In genomic region chr18:595068-595467, GRCh38 we compare ENCODE assay signal across 35 cellular contexts. TPM values are rescaled to one million over a fixed set of nuclear protein-coding genes. Genes with fewer than 3 reads are reported as not detected.
"Had no signal": no experiment of that assay in that cellular context is flagged by ENCODE, and none has a peak within 500 bp of the region (broad histone marks: within the 10 kb centered on the region; RNA-seq: fewer than 3 reads in every experiment).

No MANE protein-coding gene starts in this region.

- DNase-seq: colonic mucosa; cortex of kidney; effector CD8-positive, alpha-beta T cell; effector memory CD8-positive, alpha-beta T cell; endodermal cell; erythroblast; esophagus squamous epithelium; foreskin fibroblast; gastrocnemius medialis; glutamatergic neuron; head of caudate nucleus; heart right ventricle; hippocampal formation; left cardiac atrium; left lung; left ventricle myocardium superior; lower lobe of right lung; mammary epithelial cell; mucosa of descending colon; naive B cell; naive thymus-derived CD8-positive, alpha-beta T cell had no signal

- H3K27ac ChIP-seq: colonic mucosa, epithelial cell of prostate, esophagus squamous epithelium, gastrocnemius medialis, heart right ventricle, left lung, lower lobe of right lung had no signal

- H3K27ac Mint-ChIP-seq: dendritic cell treated with granulocyte-macrophage colony-stimulating factor and Interleukin-4, amounts not matched to agents 40 ng/mL and 50 ng/mL, for 4 days; effector memory CD8-positive, alpha-beta T cell; endodermal cell; memory B cell; mesothelial cell of epicardium; naive B cell had no signal

- H3K4me3 Mint-ChIP-seq: dendritic cell treated with granulocyte-macrophage colony-stimulating factor and Interleukin-4, amounts not matched to agents 40 ng/mL and 50 ng/mL, for 4 days; effector memory CD8-positive, alpha-beta T cell; endodermal cell; memory B cell; mesothelial cell of epicardium had no signal

- H3K4me3 ChIP-seq: colonic mucosa, esophagus squamous epithelium, gastrocnemius medialis, heart right ventricle, left lung, lower lobe of right lung, mucosa of descending colon had no signal

- H3K4me1 ChIP-seq: colonic mucosa, gastrocnemius medialis, left lung, lower lobe of right lung had no signal

- H3K27me3 ChIP-seq: colonic mucosa had no signal

- H3K36me3 Mint-ChIP-seq: memory B cell, naive B cell had no signal

- ATAC-seq: effector memory CD8-positive, alpha-beta T cell; esophagus mucosa; gastrocnemius medialis; heart right ventricle; left cardiac atrium; left lung; left ventricle myocardium superior; lower lobe of right lung; mucosa of descending colon; naive thymus-derived CD8-positive, alpha-beta T cell had no signal

- H3K4me1 Mint-ChIP-seq: memory B cell had no signal

- H3K9me3 ChIP-seq: colonic mucosa, gastrocnemius medialis had no signal

- FAIRE-seq: endometrium, islet of Langerhans, keratinocyte had no signal

- H3K36me3 ChIP-seq: colonic mucosa, esophagus squamous epithelium, gastrocnemius medialis, heart right ventricle, left lung, lower lobe of right lung had no signal

- H3K9me3 Mint-ChIP-seq: effector memory CD8-positive, alpha-beta T cell; memory B cell had no signal

RNA-seq across cellular contexts. Expression of gene CLUL1, which starts 1.7 kb away (rescaled TPM):
- total RNA-seq: colonic mucosa, dermis microvascular lymphatic vessel endothelial cell, glomerular endothelial cell, heart right ventricle, left ventricle myocardium superior, mesenteric fat pad, mucosa of descending colon, myocyte had no signal
- polyA plus RNA-seq: heart right ventricle had no signal

RNA-seq across cellular contexts. Expression of gene CETN1, which starts 14.9 kb away (rescaled TPM):
- total RNA-seq: colonic mucosa; dermis microvascular lymphatic vessel endothelial cell; endodermal cell; esophagus mucosa; esophagus squamous epithelium; gastrocnemius medialis; glomerular endothelial cell; heart right ventricle; kidney epithelial cell; left cardiac atrium; left lung; left ventricle myocardium superior; lower leg skin; lower lobe of right lung; mammary epithelial cell; mesenteric fat pad; mesothelial cell of epicardium; mucosa of descending colon; myocyte; naive thymus-derived CD8-positive, alpha-beta T cell had no signal
- polyA plus RNA-seq: heart right ventricle; keratinocyte; mammary epithelial cell; naive thymus-derived CD8-positive, alpha-beta T cell had no signal
